In genomic region chr1:242802973-242803372, GRCh38 we compare ENCODE assay signal across 8 cellular contexts.
"Had no signal": no experiment of that assay in that cellular context is flagged by ENCODE, and none has a peak within 500 bp of the region (broad histone marks: within the 10 kb centered on the region; RNA-seq: fewer than 3 reads in every experiment).

No MANE protein-coding gene starts in this region.

- FAIRE-seq: G401.6, GM12878, GM12891, GM12892, GM18507, GM19239 had no signal

- DNase-seq: GDM1, GF-D8 had no signal

- ATAC-seq: GM12878 had no signal

- H3K4me3 ChIP-seq: GM12878 had no signal
